ENCODE assay signal across 23 cellular contexts in genomic region chr13:107192289-107192688, GRCh38.
DNase-seq lines count a peak whose midpoint lies in the region; ATAC-seq and TF ChIP-seq lines count a peak whose summit lies in the region.
"Had no signal": no experiment of that assay in that cellular context is flagged by ENCODE, and none has a peak within 500 bp of the region (broad histone marks: within the 10 kb centered on the region; RNA-seq: fewer than 3 reads in every experiment).

No MANE protein-coding gene starts in this region.

- no peak for ATAC-seq in GM18505 (IDR thresholded peaks at IDR 0.05; ENCODE audit: unreplicated experiment)
- ATAC-seq: body of pancreas; gastrocnemius medialis; SK-N-SH treated with all-trans-retinoic acid at 6 μM for 48 hours; stimulated activated naive B cell treated with anti-CD40 and anti-IgM and Interleukin-4, amounts not matched to agents 10 μg/mL and 1 μg/mL and 100 μg/mL, for 72 hours had no signal

- H3K4me3 ChIP-seq in astrocyte of the spinal cord (ENCODE audit: low read depth, low read length) = no peak overlapping the region
- H3K4me3 ChIP-seq: body of pancreas, coronary artery, gastrocnemius medialis, Peyer's patch, tibial artery had no signal

- TF ChIP-seq POLR2A in GM18505 (IDR thresholded peaks at IDR 0.05; ENCODE audit: borderline replicate concordance, extremely low read depth, insufficient read depth, insufficient read length) = no peak

- no peak for TF ChIP-seq CTCF in astrocyte of the spinal cord (IDR thresholded peaks at IDR 0.05; ENCODE audit: low read depth, low read length)

- peak; percentile 43 for DNase-seq in HCEC 1CT
- peak; percentile 25 for DNase-seq in NCI-H2081 treated with DMSO at 0.1 percent for 48 hours (lab: John Stamatoyannopoulos, UW)
- peak; percentile 68 for DNase-seq in astrocyte of the spinal cord (ENCODE audit: low read depth, low spot score)
- DNase-seq in posterior vena cava (ENCODE audit: low spot score) = peak; percentile 43
- no peak for DNase-seq in stimulated activated CD8-positive, alpha-beta memory T cell treated with anti-CD3 and anti-CD28 coated beads, Interleukin-4, amount 100 ng/mL, for 48 hours
- no peak for DNase-seq in SW 1271 (lab: John Stamatoyannopoulos, UW)
- DNase-seq in HuH-7.5 (ENCODE audit: low spot score) = no peak
- DNase-seq: activated CD4-positive, alpha-beta T cell treated with anti-CD3 and anti-CD28 coated beads for 48 hours; activated naive CD4-positive, alpha-beta T cell treated with anti-CD3 and anti-CD28 coated beads for 36 hours; BE2C; body of pancreas; DMS79; gastrocnemius medialis; H9; mesendoderm; NCI-H526 treated with DMSO at 0.1 percent for 48 hours; Peyer's patch; stimulated activated CD4-positive, alpha-beta T cell treated with anti-CD3 and anti-CD28 coated beads, Interleukin-12 subunit alpha, Interleukin-12 subunit beta, amount 100 ng/mL, for 4 hours; stimulated activated naive B cell treated with anti-CD40 and anti-IgM and Interleukin-4, amounts not matched to agents 10 μg/mL and 1 μg/mL and 100 μg/mL, for 72 hours; tibial artery had no signal

- intact Hi-C loops in posterior vena cava (cut with DNase I) = no loop called here

- in situ Hi-C loops in astrocyte of the spinal cord (cut with HindIII; ENCODE audit: low sequenced_read_pairs) = no loop called here

Comparison
In these comparisons a context has a peak if more than half of its experiments do, and no peak if none do; other contexts are left out.
1. DNase-seq: peak in HCEC 1CT (single experiment), NCI-H2081 treated with DMSO at 0.1 percent for 48 hours (single experiment), astrocyte of the spinal cord (single experiment) and posterior vena cava (single experiment); none in stimulated activated CD8-positive, alpha-beta memory T cell treated with anti-CD3 and anti-CD28 coated beads, Interleukin-4, amount 100 ng/mL, for 48 hours (single experiment), SW 1271 (0 of 2) and HuH-7.5 (single experiment).